In genomic region chr1:156082111-156083091, GRCh38 we compare ENCODE assay signal across 8 cellular contexts. TPM values are rescaled to one million over a fixed set of nuclear protein-coding genes. Genes with fewer than 3 reads are reported as not detected.
A peak's percentile ranks its signal among the peaks of the same experiment; 100 is the strongest.
DNase-seq lines count a peak whose midpoint lies in the region; ATAC-seq lines count a peak whose summit lies in the region.

MEX3A (minus strand) TSS chr1:156082465; CDS start chr1:156081998, 467 bp downstream.

- H3K27ac Mint-ChIP-seq in T-cell = no peak within 1 kb of the TSS

- peak; percentile 81 to 91 (median 88) for ATAC-seq in T-cell (replicated peaks in 1 of 4)
- ATAC-seq in left ventricle myocardium superior = peak; percentile 86
- no peak for ATAC-seq in GM18909 (IDR thresholded peaks at IDR 0.05; ENCODE audit: poor library complexity, unreplicated experiment)

- intact Hi-C loops in left ventricle myocardium superior (cut with micrococcal nuclease) = no loop called here

- CTCF ChIA-PET in T-cell (lab: Charles Lee) = interaction anchor here in 1 of 2 donors (1.3 kb wide), 1 partner anchor 16 kb away, joined by 3 read pairs; no protein-coding TSS in a partner anchor

- H3K4me1 Mint-ChIP-seq in T-cell = peaks cover 0 to 15% (median 5%) of the 10 kb centered on the region in 3 donors

- POLR2A ChIA-PET in T-cell (lab: Charles Lee) = interaction anchor here (0.7 to 0.8 kb wide), 2 partner anchors 32 to 70 kb away, joined by 3 to 7 read pairs; no protein-coding TSS in a partner anchor

- H3K36me3 Mint-ChIP-seq in T-cell = no peaks in the 10 kb centered on the region

- H3K27me3 Mint-ChIP-seq in T-cell = peaks cover 17 to 37% of the 10 kb centered on the region in 2 donors

- DNase-seq in NCI-H1436 (lab: John Stamatoyannopoulos, UW) = peak; percentile 61
- no peak for DNase-seq in NCI-H1436 treated with DMSO at 0.1 percent for 48 hours (lab: John Stamatoyannopoulos, UW)
- DNase-seq in NCI-H128 (lab: John Stamatoyannopoulos, UW; ENCODE audit: unreplicated experiment) = peak; percentile 76
- DNase-seq in T-cell = peak in 33 of 34 experiments; percentile 9 to 65 (median 46)
- peak in 56 of 58 donors; percentile 13 to 80 (median 64) for DNase-seq in anterior cingulate cortex (lab: John Stamatoyannopoulos, UW)
- peak; percentile 82 for DNase-seq in left ventricle myocardium superior
- DNase-seq in pons (ENCODE audit: low spot score) = peak; percentile 63

- no peaks in the 10 kb centered on the region for H3K9me3 Mint-ChIP-seq in T-cell

- peak within 1 kb of the TSS; percentile 81 to 85 (median 84) for H3K4me3 Mint-ChIP-seq in T-cell

RNA-seq across cellular contexts. Expression of gene MEX3A, which starts in this region (rescaled TPM):
- total RNA-seq in T-cell = under 1 TPM; 0.03 to 0.58 (median 0.20) TPM
- total RNA-seq in left ventricle myocardium superior = 0.17 TPM

Comparison
In these comparisons a context has a peak if more than half of its experiments do, and no peak if none do; other contexts are left out.
1. Peak in DNase-seq and ATAC-seq in T-cell; RNA of the gene not detected or under 1 TPM.
2. Peak in DNase-seq and ATAC-seq in left ventricle myocardium superior; RNA of the gene not detected or under 1 TPM.